Comparison of ENCODE assay signal across 8 cellular contexts in the genomic region with DNA sequence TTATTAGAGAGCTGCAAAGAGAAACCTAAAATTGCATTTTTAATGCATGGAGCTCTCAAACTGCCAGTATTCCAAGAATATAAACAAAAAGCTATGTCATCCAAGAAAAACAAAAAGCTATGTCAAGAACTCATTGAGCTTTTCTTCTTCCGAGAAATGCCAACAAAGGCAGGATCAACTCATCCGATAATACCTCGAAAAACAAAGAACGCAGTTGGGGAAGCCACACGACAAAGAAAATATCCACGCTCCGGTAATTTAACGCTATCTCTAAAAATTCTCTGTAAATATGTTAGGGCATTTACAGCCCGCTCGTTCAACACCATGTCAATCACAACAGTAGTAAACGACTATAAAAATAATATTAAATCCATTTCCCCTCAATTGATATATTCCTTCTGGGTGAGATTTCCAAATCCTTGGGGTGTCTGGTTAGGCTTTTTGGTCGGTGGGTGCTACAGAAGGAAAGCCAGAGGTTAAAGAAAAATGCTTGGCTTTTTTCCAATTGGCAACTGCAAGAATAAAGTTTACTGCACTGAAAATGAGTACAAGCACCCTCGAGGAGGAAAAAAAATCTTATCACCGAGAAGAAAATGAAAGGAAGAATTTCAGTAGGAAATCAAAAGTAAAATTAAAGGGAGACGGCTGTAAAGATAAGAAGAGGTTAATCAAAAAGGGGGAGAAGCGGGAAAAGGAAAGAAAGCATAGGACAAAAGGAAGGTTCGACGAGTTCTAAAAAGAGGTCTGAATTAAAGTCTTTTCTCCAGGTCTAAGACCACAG. TPM values are rescaled to one million over a fixed set of nuclear protein-coding genes. Genes with fewer than 3 reads are reported as not detected.
DNase-seq lines count a peak whose midpoint lies in the region; ATAC-seq and TF ChIP-seq lines count a peak whose summit lies in the region.

No MANE protein-coding gene starts in this region.

- peaks cover 39% of the 10 kb centered on the region for H3K4me1 Mint-ChIP-seq in activated CD4-positive, alpha-beta T cell treated with anti-CD3 and anti-CD28 coated beads, Interleukin-2, amount 10 ng/mL, durations not matched to agents 7 days and 5 days
- H3K4me1 Mint-ChIP-seq in effector memory CD8-positive, alpha-beta T cell (ENCODE audit: low read depth in 2 of 2): peaks cover 33 to 44% of the 10 kb centered on the region in 2 donors
- peaks cover 19 to 30% of the 10 kb centered on the region in 2 donors for H3K4me1 Mint-ChIP-seq in natural killer cell treated with Interleukin-12 subunit alpha and Interleukin-12 subunit beta and Interleukin-15 and Interleukin-18, amount 100 ng/mL, for 72 hours (ENCODE audit: low read depth in 2 of 2)

- no peaks in the 10 kb centered on the region for H3K9me3 Mint-ChIP-seq in activated CD4-positive, alpha-beta T cell treated with anti-CD3 and anti-CD28 coated beads, Interleukin-2, amount 10 ng/mL, durations not matched to agents 7 days and 5 days
- H3K9me3 Mint-ChIP-seq in effector memory CD8-positive, alpha-beta T cell: no peaks in the 10 kb centered on the region
- H3K9me3 Mint-ChIP-seq in natural killer cell treated with Interleukin-12 subunit alpha and Interleukin-12 subunit beta and Interleukin-15 and Interleukin-18, amount 100 ng/mL, for 72 hours: no peaks in the 10 kb centered on the region

- peaks cover 19% of the 10 kb centered on the region for H4K20me1 ChIP-seq in PC-9 (ENCODE audit: insufficient read depth)

- peak overlapping the region; percentile 99 for H3K4me2 ChIP-seq in PC-9

- no TSS peak for BruUV-seq in PC-9 (replicated peaks; lab: Mats Ljungman, UMichigan)

- CTCF ChIA-PET in activated CD4-positive, alpha-beta T cell treated with anti-CD3 and anti-CD28 coated beads, Interleukin-2, amount 10 ng/mL, durations not matched to agents 7 days and 5 days (lab: Charles Lee): interaction anchor here (1.0 to 1.6 kb wide), 2 partner anchors 18 to 32 kb away, joined by 3 to 4 read pairs; no protein-coding TSS in a partner anchor
- CTCF ChIA-PET in PC-9 (lab: Charles Lee): interaction anchor here (0.6 kb wide), 1 partner anchor 177 kb away, joined by 6 read pairs; no protein-coding TSS in a partner anchor

- H3K79me2 ChIP-seq in PC-9 (ENCODE audit: low read depth): peaks cover 58% of the 10 kb centered on the region

- peak overlapping the region; percentile 91 for H2AFZ ChIP-seq in PC-9

- POLR2A ChIA-PET in activated CD4-positive, alpha-beta T cell treated with anti-CD3 and anti-CD28 coated beads, Interleukin-2, amount 10 ng/mL, durations not matched to agents 7 days and 5 days (lab: Charles Lee): interaction anchor here (1.2 to 1.4 kb wide), 2 partner anchors 54 to 57 kb away, joined by 3 read pairs; a partner anchor contains a TSS
- POLR2A ChIA-PET in PC-9 (lab: Charles Lee; ENCODE audit: unreplicated experiment): interaction anchor here (0.5 to 1.0 kb wide), 3 partner anchors 10 to 178 kb away, joined by 3 to 4 read pairs (median 4); a partner anchor contains a TSS

- no peak for TF ChIP-seq CTCF in PC-9 (conservative IDR thresholded peaks at IDR 0.05)

- no peak for ATAC-seq in effector memory CD8-positive, alpha-beta T cell (replicated peaks)
- ATAC-seq in natural killer cell treated with Interleukin-12 subunit alpha and Interleukin-12 subunit beta and Interleukin-15 and Interleukin-18, amount 100 ng/mL, for 72 hours: no peak
- ATAC-seq in HG03139 (IDR thresholded peaks at IDR 0.05; ENCODE audit: unreplicated experiment): no peak

- H3K36me3 Mint-ChIP-seq in activated CD4-positive, alpha-beta T cell treated with anti-CD3 and anti-CD28 coated beads, Interleukin-2, amount 10 ng/mL, durations not matched to agents 7 days and 5 days (ENCODE audit: low read depth): peaks cover 23% of the 10 kb centered on the region
- peaks cover 37% of the 10 kb centered on the region for H3K36me3 Mint-ChIP-seq in effector memory CD8-positive, alpha-beta T cell (ENCODE audit: insufficient read depth)
- peaks cover 11% of the 10 kb centered on the region for H3K36me3 Mint-ChIP-seq in natural killer cell treated with Interleukin-12 subunit alpha and Interleukin-12 subunit beta and Interleukin-15 and Interleukin-18, amount 100 ng/mL, for 72 hours

- peak overlapping the region; percentile 96 for H3K27ac ChIP-seq in PC-9

- H3K27ac Mint-ChIP-seq in activated CD4-positive, alpha-beta T cell treated with anti-CD3 and anti-CD28 coated beads, Interleukin-2, amount 10 ng/mL, durations not matched to agents 7 days and 5 days: peak overlapping the region; percentile 96
- peak overlapping the region; percentile 99 to 100 for H3K27ac Mint-ChIP-seq in effector memory CD8-positive, alpha-beta T cell
- peak overlapping the region; percentile 94 for H3K27ac Mint-ChIP-seq in natural killer cell treated with Interleukin-12 subunit alpha and Interleukin-12 subunit beta and Interleukin-15 and Interleukin-18, amount 100 ng/mL, for 72 hours

- H3K27me3 Mint-ChIP-seq in activated CD4-positive, alpha-beta T cell treated with anti-CD3 and anti-CD28 coated beads, Interleukin-2, amount 10 ng/mL, durations not matched to agents 7 days and 5 days: no peaks in the 10 kb centered on the region
- peaks cover 0 to 6% of the 10 kb centered on the region in 2 donors for H3K27me3 Mint-ChIP-seq in effector memory CD8-positive, alpha-beta T cell
- H3K27me3 Mint-ChIP-seq in natural killer cell treated with Interleukin-12 subunit alpha and Interleukin-12 subunit beta and Interleukin-15 and Interleukin-18, amount 100 ng/mL, for 72 hours: no peaks in the 10 kb centered on the region

- intact Hi-C loops in PC-9 (cut with micrococcal nuclease; ENCODE audit: unreplicated experiment): loop anchor here (2.0 kb wide), 1 partner anchor 45 kb away; a partner anchor contains a TSS

- peak overlapping the region; percentile 86 for H3K4me3 Mint-ChIP-seq in activated CD4-positive, alpha-beta T cell treated with anti-CD3 and anti-CD28 coated beads, Interleukin-2, amount 10 ng/mL, durations not matched to agents 7 days and 5 days
- peak overlapping the region; percentile 96 to 99 for H3K4me3 Mint-ChIP-seq in effector memory CD8-positive, alpha-beta T cell
- H3K4me3 Mint-ChIP-seq in natural killer cell treated with Interleukin-12 subunit alpha and Interleukin-12 subunit beta and Interleukin-15 and Interleukin-18, amount 100 ng/mL, for 72 hours: peak overlapping the region; percentile 98

- no peaks in the 10 kb centered on the region for H3K9me3 ChIP-seq in PC-9 (ENCODE audit: insufficient read depth, low read depth)

- H3K9me2 ChIP-seq in PC-9 (ENCODE audit: insufficient read depth): no peaks in the 10 kb centered on the region

- peak overlapping the region; percentile 90 for H3K4me3 ChIP-seq in PC-9

- peaks cover 20% of the 10 kb centered on the region for H3K4me1 ChIP-seq in PC-9 (replicated peaks; ENCODE audit: insufficient read depth)

- H3F3A ChIP-seq in PC-9 (ENCODE audit: insufficient read depth, low read depth): peaks cover 42% of the 10 kb centered on the region; the same call in 1 of the 2 replicates

- no peak for DNase-seq in activated CD4-positive, alpha-beta T cell treated with anti-CD3 and anti-CD28 coated beads, Interleukin-2, amount 10 ng/mL, durations not matched to agents 7 days and 5 days
- no peak for DNase-seq in activated CD4-positive, alpha-beta T cell treated with anti-CD3 and anti-CD28 coated beads, Interleukin-2, amount 50 U/mL, for 4 hours
- DNase-seq in PC-9 (no peak), occipital lobe (lab: John Stamatoyannopoulos, UW) (no peak)
- no peak for DNase-seq in effector memory CD8-positive, alpha-beta T cell
- no peak for DNase-seq in natural killer cell treated with Interleukin-12 subunit alpha and Interleukin-12 subunit beta and Interleukin-15 and Interleukin-18, amount 100 ng/mL, for 72 hours (ENCODE audit: low spot score)
- no peak for DNase-seq in activated CD4-positive, alpha-beta T cell treated with anti-CD3 and anti-CD28 coated beads for 1 hour

- no peaks in the 10 kb centered on the region for H3K27me3 ChIP-seq in PC-9 (ENCODE audit: insufficient read depth, low read depth)

- peaks cover 4% of the 10 kb centered on the region; the same call in 1 of the 2 replicates for H3K36me3 ChIP-seq in PC-9 (ENCODE audit: low read depth)

RNA-seq across cellular contexts. Expression of a gene that starts 0.9 kb away (rescaled TPM):
- 100 to 1,000 TPM; 133 to 146 TPM for total RNA-seq in activated CD4-positive, alpha-beta T cell treated with anti-CD3 and anti-CD28 coated beads, Interleukin-2, amount 10 ng/mL, durations not matched to agents 7 days and 5 days
- total RNA-seq in PC-9 (2021) (104 and 121 TPM in 2 replicates), occipital lobe (461 TPM)
- 100 to 1,000 TPM; 103 to 125 TPM for total RNA-seq in natural killer cell treated with Interleukin-12 subunit alpha and Interleukin-12 subunit beta and Interleukin-15 and Interleukin-18, amount 100 ng/mL, for 72 hours

RNA-seq across cellular contexts. Expression of a gene that starts 10.4 kb away (rescaled TPM):
- 10 to 100 TPM; 15.5 to 17.0 TPM for total RNA-seq in activated CD4-positive, alpha-beta T cell treated with anti-CD3 and anti-CD28 coated beads, Interleukin-2, amount 10 ng/mL, durations not matched to agents 7 days and 5 days
- total RNA-seq in PC-9 (2021): 54.1 and 59.5 TPM in 2 replicates
- 10 to 100 TPM; 11.5 to 14.1 TPM for total RNA-seq in natural killer cell treated with Interleukin-12 subunit alpha and Interleukin-12 subunit beta and Interleukin-15 and Interleukin-18, amount 100 ng/mL, for 72 hours
- 101 TPM for total RNA-seq in occipital lobe

RNA-seq across cellular contexts. Expression of a gene that starts 46.0 kb away (rescaled TPM):
- 100 to 1,000 TPM; 307 to 364 TPM for total RNA-seq in activated CD4-positive, alpha-beta T cell treated with anti-CD3 and anti-CD28 coated beads, Interleukin-2, amount 10 ng/mL, durations not matched to agents 7 days and 5 days
- 138 and 249 TPM in 2 replicates for total RNA-seq in PC-9 (2021)
- total RNA-seq in natural killer cell treated with Interleukin-12 subunit alpha and Interleukin-12 subunit beta and Interleukin-15 and Interleukin-18, amount 100 ng/mL, for 72 hours: 100 to 1,000 TPM; 226 to 244 TPM
- total RNA-seq in occipital lobe: 94.8 TPM

RNA-seq across cellular contexts. Expression of a gene that starts 54.3 kb away (rescaled TPM):
- 10 to 100 TPM; 33.4 to 37.4 TPM for total RNA-seq in activated CD4-positive, alpha-beta T cell treated with anti-CD3 and anti-CD28 coated beads, Interleukin-2, amount 10 ng/mL, durations not matched to agents 7 days and 5 days
- total RNA-seq in PC-9 (2021) (38.5 and 39.3 TPM in 2 replicates), occipital lobe (28.2 TPM)
- 10 to 100 TPM; 45.5 to 86.2 TPM for total RNA-seq in natural killer cell treated with Interleukin-12 subunit alpha and Interleukin-12 subunit beta and Interleukin-15 and Interleukin-18, amount 100 ng/mL, for 72 hours

RNA-seq across cellular contexts. Expression of a gene that starts 56.7 kb away (rescaled TPM):
- 10 to 100 TPM; 26.0 to 27.9 TPM for total RNA-seq in activated CD4-positive, alpha-beta T cell treated with anti-CD3 and anti-CD28 coated beads, Interleukin-2, amount 10 ng/mL, durations not matched to agents 7 days and 5 days
- total RNA-seq in PC-9 (2021) (12.7 and 14.3 TPM in 2 replicates), occipital lobe (32.0 TPM)
- 10 to 100 TPM; 24.3 to 26.1 TPM for total RNA-seq in natural killer cell treated with Interleukin-12 subunit alpha and Interleukin-12 subunit beta and Interleukin-15 and Interleukin-18, amount 100 ng/mL, for 72 hours
